Comparison of ENCODE assay signal across 13 cellular contexts in genomic region chr2:60899892-60900249, GRCh38. TPM values are rescaled to one million over a fixed set of nuclear protein-coding genes. Genes with fewer than 3 reads are reported as not detected.
DNase-seq lines count a peak whose midpoint lies in the region; ATAC-seq and TF ChIP-seq lines count a peak whose summit lies in the region.
"Had no signal": no experiment of that assay in that cellular context is flagged by ENCODE, and none has a peak within 500 bp of the region (broad histone marks: within the 10 kb centered on the region; RNA-seq: fewer than 3 reads in every experiment).

No MANE protein-coding gene starts in this region.

- no peak overlapping the region for H3K4me3 ChIP-seq in OCI-LY1 (ENCODE audit: low read depth, low read length, poor library complexity, severe bottlenecking)
- H3K4me3 ChIP-seq: thoracic aorta had no signal

- H3K36me3 Mint-ChIP-seq in activated T-cell treated with anti-CD3 and anti-CD28 coated beads, Interleukin-2, amount 50 U/mL, for 24 hours (ENCODE audit: low read depth) = peaks cover 88% of the 10 kb centered on the region
- H3K36me3 Mint-ChIP-seq in stimulated activated memory B cell treated with anti-CD40 and anti-IgM and Interleukin-4, amounts not matched to agents 10 μg/mL and 1 μg/mL and 100 μg/mL, for 72 hours = peaks cover 60% of the 10 kb centered on the region

- TF ChIP-seq CTCF in OCI-LY1 (IDR thresholded peaks at IDR 0.05; ENCODE audit: low read length) = no peak

- H4K20me1 ChIP-seq in OCI-LY1 (ENCODE audit: insufficient read depth, low read length) = no peaks in the 10 kb centered on the region; the same call in 1 of the 2 replicates

- no peaks in the 10 kb centered on the region for H3K9me2 ChIP-seq in OCI-LY1 (ENCODE audit: low read depth, low read length)

- H3K9me3 Mint-ChIP-seq in activated T-cell treated with anti-CD3 and anti-CD28 coated beads, Interleukin-2, amount 50 U/mL, for 24 hours = no peaks in the 10 kb centered on the region
- H3K9me3 Mint-ChIP-seq in stimulated activated memory B cell treated with anti-CD40 and anti-IgM and Interleukin-4, amounts not matched to agents 10 μg/mL and 1 μg/mL and 100 μg/mL, for 72 hours = no peaks in the 10 kb centered on the region

- no peak overlapping the region for H3K9ac ChIP-seq in OCI-LY1 (ENCODE audit: low read length)

- no peak overlapping the region for H2AFZ ChIP-seq in OCI-LY1 (ENCODE audit: low read length)

- H3K4me3 Mint-ChIP-seq in activated T-cell treated with anti-CD3 and anti-CD28 coated beads, Interleukin-2, amount 50 U/mL, for 24 hours = peak overlapping the region; percentile 63
- H3K4me3 Mint-ChIP-seq in stimulated activated memory B cell treated with anti-CD40 and anti-IgM and Interleukin-4, amounts not matched to agents 10 μg/mL and 1 μg/mL and 100 μg/mL, for 72 hours = no peak overlapping the region

- peaks cover 43% of the 10 kb centered on the region for H3K79me2 ChIP-seq in OCI-LY1 (ENCODE audit: insufficient read depth, low read length)

- H3K36me3 ChIP-seq in OCI-LY1 (ENCODE audit: insufficient read depth, low read length) = peaks cover 99% of the 10 kb centered on the region

- H3K4me1 ChIP-seq in OCI-LY1 (ENCODE audit: insufficient read depth, low read length, severe bottlenecking) = no peaks in the 10 kb centered on the region

- H3K9me3 ChIP-seq in OCI-LY1 (ENCODE audit: low read length) = no peaks in the 10 kb centered on the region
- H3K9me3 ChIP-seq: thoracic aorta had no signal

- peaks cover 55% of the 10 kb centered on the region for H3K4me1 Mint-ChIP-seq in activated T-cell treated with anti-CD3 and anti-CD28 coated beads, Interleukin-2, amount 50 U/mL, for 24 hours (ENCODE audit: low read depth)
- peaks cover 52% of the 10 kb centered on the region for H3K4me1 Mint-ChIP-seq in stimulated activated memory B cell treated with anti-CD40 and anti-IgM and Interleukin-4, amounts not matched to agents 10 μg/mL and 1 μg/mL and 100 μg/mL, for 72 hours

- DNase-seq in activated T-cell treated with anti-CD3 and anti-CD28 coated beads, Interleukin-2, amount 50 U/mL, for 24 hours = no peak
- no peak for DNase-seq in activated T-cell treated with anti-CD3 and anti-CD28 coated beads, Interleukin-2, amount 50 U/mL, for 48 hours
- DNase-seq in HT-29 (ENCODE audit: low spot score) (no peak), amniotic stem cell (lab: John Stamatoyannopoulos, UW) (no peak), ecto neural progenitor cell (ENCODE audit: low spot score) (no peak)
- DNase-seq: hippocampal formation, NCI-H2081, SIG-M5 had no signal

- H3K27ac Mint-ChIP-seq in activated T-cell treated with anti-CD3 and anti-CD28 coated beads, Interleukin-2, amount 50 U/mL, for 24 hours = peak overlapping the region; percentile 97
- H3K27ac Mint-ChIP-seq in stimulated activated memory B cell treated with anti-CD40 and anti-IgM and Interleukin-4, amounts not matched to agents 10 μg/mL and 1 μg/mL and 100 μg/mL, for 72 hours = peak overlapping the region; percentile 77

- no peaks in the 10 kb centered on the region for H3K27me3 ChIP-seq in OCI-LY1 (ENCODE audit: insufficient read depth, low read length)

- no peak overlapping the region for H3K4me2 ChIP-seq in OCI-LY1 (ENCODE audit: low read length)

- peak overlapping the region; percentile 53 for H3K27ac ChIP-seq in OCI-LY1 (ENCODE audit: low read depth, low read length, poor library complexity, severe bottlenecking)
- H3K27ac ChIP-seq: thoracic aorta had no signal

- peaks cover 7% of the 10 kb centered on the region; the same call in 1 of the 2 replicates for H3F3A ChIP-seq in OCI-LY1 (ENCODE audit: insufficient read depth, low read length)

- peak; percentile 21 for ATAC-seq in GM21786 (IDR thresholded peaks at IDR 0.05; ENCODE audit: unreplicated experiment)
- ATAC-seq in stimulated activated memory B cell treated with anti-CD40 and anti-IgM and Interleukin-4, amounts not matched to agents 10 μg/mL and 1 μg/mL and 100 μg/mL, for 72 hours = peak; percentile 50
- ATAC-seq: left lobe of liver had no signal

- H3K27me3 Mint-ChIP-seq in activated T-cell treated with anti-CD3 and anti-CD28 coated beads, Interleukin-2, amount 50 U/mL, for 24 hours = no peaks in the 10 kb centered on the region
- H3K27me3 Mint-ChIP-seq in stimulated activated memory B cell treated with anti-CD40 and anti-IgM and Interleukin-4, amounts not matched to agents 10 μg/mL and 1 μg/mL and 100 μg/mL, for 72 hours = no peaks in the 10 kb centered on the region

RNA-seq across cellular contexts. Expression of gene REL, which starts 18.5 kb away (rescaled TPM):
- 6.5 and 6.6 TPM in 2 replicates for total RNA-seq in HT-29 (2014; rRNA removed; shearing (Covaris generic))
